In genomic region chr6:100482698-100483097, GRCh38 we compare ENCODE assay signal across 1 cellular context.
TF ChIP-seq lines count a peak whose summit lies in the region.

No MANE protein-coding gene starts in this region.

TF ChIP-seq in HepG2, 621 proteins besides CTCF, POLR2A, EP300 and RAD21 (continued from another document and continues in another):
- peak; percentile 66; the same call in 1 of the 2 replicates for TF ChIP-seq ZNF503 (CRISPR knock-in tag; IDR thresholded peaks at IDR 0.05)
- TF ChIP-seq, protein P1, sequence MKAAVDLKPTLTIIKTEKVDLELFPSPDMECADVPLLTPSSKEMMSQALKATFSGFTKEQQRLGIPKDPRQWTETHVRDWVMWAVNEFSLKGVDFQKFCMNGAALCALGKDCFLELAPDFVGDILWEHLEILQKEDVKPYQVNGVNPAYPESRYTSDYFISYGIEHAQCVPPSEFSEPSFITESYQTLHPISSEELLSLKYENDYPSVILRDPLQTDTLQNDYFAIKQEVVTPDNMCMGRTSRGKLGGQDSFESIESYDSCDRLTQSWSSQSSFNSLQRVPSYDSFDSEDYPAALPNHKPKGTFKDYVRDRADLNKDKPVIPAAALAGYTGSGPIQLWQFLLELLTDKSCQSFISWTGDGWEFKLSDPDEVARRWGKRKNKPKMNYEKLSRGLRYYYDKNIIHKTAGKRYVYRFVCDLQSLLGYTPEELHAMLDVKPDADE (CRISPR knock-in tag; IDR thresholded peaks at IDR 0.05) = no peak
- TF ChIP-seq RFX3 (CRISPR knock-in tag; IDR thresholded peaks at IDR 0.05) = no peak
- TF ChIP-seq MYC (CRISPR knock-in tag; IDR thresholded peaks at IDR 0.05; ENCODE audit: borderline replicate concordance) = no peak
- no peak for TF ChIP-seq ZMAT3 (CRISPR knock-in tag; conservative IDR thresholded peaks at IDR 0.05)
- TF ChIP-seq ZSCAN22 (CRISPR knock-in tag; IDR thresholded peaks at IDR 0.05) = no peak
- peak; percentile 42; the same call in 1 of the 2 replicates for TF ChIP-seq FOXK1 (CRISPR knock-in tag; IDR thresholded peaks at IDR 0.05; ENCODE audit: borderline replicate concordance, low read depth)
- TF ChIP-seq, protein P2, sequence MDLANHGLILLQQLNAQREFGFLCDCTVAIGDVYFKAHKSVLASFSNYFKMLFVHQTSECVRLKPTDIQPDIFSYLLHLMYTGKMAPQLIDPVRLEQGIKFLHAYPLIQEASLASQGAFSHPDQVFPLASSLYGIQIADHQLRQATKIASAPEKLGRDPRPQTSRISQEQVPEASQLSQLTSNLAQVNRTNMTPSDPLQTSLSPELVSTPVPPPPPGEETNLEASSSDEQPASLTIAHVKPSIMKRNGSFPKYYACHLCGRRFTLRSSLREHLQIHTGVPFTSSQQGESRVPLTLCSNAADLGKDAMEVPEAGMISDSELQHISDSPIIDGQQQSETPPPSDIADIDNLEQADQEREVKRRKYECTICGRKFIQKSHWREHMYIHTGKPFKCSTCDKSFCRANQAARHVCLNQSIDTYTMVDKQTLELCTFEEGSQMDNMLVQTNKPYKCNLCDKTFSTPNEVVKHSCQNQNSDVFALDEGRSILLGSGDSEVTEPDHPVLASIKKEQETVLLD (CRISPR knock-in tag; IDR thresholded peaks at IDR 0.05; ENCODE audit: low read depth) = no peak
- no peak for TF ChIP-seq ZUFSP (CRISPR knock-in tag; IDR thresholded peaks at IDR 0.05; ENCODE audit: borderline replicate concordance)
- TF ChIP-seq WIZ (CRISPR knock-in tag; IDR thresholded peaks at IDR 0.05) = no peak
- TF ChIP-seq, protein P3, sequence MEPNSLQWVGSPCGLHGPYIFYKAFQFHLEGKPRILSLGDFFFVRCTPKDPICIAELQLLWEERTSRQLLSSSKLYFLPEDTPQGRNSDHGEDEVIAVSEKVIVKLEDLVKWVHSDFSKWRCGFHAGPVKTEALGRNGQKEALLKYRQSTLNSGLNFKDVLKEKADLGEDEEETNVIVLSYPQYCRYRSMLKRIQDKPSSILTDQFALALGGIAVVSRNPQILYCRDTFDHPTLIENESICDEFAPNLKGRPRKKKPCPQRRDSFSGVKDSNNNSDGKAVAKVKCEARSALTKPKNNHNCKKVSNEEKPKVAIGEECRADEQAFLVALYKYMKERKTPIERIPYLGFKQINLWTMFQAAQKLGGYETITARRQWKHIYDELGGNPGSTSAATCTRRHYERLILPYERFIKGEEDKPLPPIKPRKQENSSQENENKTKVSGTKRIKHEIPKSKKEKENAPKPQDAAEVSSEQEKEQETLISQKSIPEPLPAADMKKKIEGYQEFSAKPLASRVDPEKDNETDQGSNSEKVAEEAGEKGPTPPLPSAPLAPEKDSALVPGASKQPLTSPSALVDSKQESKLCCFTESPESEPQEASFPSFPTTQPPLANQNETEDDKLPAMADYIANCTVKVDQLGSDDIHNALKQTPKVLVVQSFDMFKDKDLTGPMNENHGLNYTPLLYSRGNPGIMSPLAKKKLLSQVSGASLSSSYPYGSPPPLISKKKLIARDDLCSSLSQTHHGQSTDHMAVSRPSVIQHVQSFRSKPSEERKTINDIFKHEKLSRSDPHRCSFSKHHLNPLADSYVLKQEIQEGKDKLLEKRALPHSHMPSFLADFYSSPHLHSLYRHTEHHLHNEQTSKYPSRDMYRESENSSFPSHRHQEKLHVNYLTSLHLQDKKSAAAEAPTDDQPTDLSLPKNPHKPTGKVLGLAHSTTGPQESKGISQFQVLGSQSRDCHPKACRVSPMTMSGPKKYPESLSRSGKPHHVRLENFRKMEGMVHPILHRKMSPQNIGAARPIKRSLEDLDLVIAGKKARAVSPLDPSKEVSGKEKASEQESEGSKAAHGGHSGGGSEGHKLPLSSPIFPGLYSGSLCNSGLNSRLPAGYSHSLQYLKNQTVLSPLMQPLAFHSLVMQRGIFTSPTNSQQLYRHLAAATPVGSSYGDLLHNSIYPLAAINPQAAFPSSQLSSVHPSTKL (CRISPR knock-in tag; IDR thresholded peaks at IDR 0.05) = peak; percentile 88
- TF ChIP-seq KDM4B (CRISPR knock-in tag; IDR thresholded peaks at IDR 0.05) = no peak
- no peak for TF ChIP-seq NR2F2 (IDR thresholded peaks at IDR 0.05; ENCODE audit: borderline replicate concordance, low read depth)
- TF ChIP-seq ZMYM4 (CRISPR knock-in tag; IDR thresholded peaks at IDR 0.05) = peak; percentile 73
- TF ChIP-seq GFI1 (CRISPR knock-in tag; IDR thresholded peaks at IDR 0.05; ENCODE audit: borderline replicate concordance) = peak; percentile 96
- TF ChIP-seq NCOR1 (IDR thresholded peaks at IDR 0.05; ENCODE audit: borderline replicate concordance, low read length) = no peak
- peak; percentile 80 for TF ChIP-seq BCL6 (CRISPR knock-in tag; IDR thresholded peaks at IDR 0.05)
- TF ChIP-seq ONECUT2 (CRISPR knock-in tag; IDR thresholded peaks at IDR 0.05) = no peak
- TF ChIP-seq HMG20B (CRISPR knock-in tag; conservative IDR thresholded peaks at IDR 0.05) = peak; percentile 91
- no peak for TF ChIP-seq ZNF124 (CRISPR knock-in tag; IDR thresholded peaks at IDR 0.05)
- TF ChIP-seq, protein P4, sequence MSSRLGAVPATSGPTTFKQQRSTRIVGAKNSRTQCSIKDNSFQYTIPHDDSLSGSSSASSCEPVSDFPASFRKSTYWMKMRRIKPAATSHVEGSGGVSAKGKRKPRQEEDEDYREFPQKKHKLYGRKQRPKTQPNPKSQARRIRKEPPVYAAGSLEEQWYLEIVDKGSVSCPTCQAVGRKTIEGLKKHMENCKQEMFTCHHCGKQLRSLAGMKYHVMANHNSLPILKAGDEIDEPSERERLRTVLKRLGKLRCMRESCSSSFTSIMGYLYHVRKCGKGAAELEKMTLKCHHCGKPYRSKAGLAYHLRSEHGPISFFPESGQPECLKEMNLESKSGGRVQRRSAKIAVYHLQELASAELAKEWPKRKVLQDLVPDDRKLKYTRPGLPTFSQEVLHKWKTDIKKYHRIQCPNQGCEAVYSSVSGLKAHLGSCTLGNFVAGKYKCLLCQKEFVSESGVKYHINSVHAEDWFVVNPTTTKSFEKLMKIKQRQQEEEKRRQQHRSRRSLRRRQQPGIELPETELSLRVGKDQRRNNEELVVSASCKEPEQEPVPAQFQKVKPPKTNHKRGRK (CRISPR knock-in tag; IDR thresholded peaks at IDR 0.05) = no peak
- no peak for TF ChIP-seq ZSCAN20 (CRISPR knock-in tag; IDR thresholded peaks at IDR 0.05; ENCODE audit: borderline replicate concordance)
- no peak for TF ChIP-seq ZNF256 (CRISPR knock-in tag; conservative IDR thresholded peaks at IDR 0.05)
- TF ChIP-seq SRSF4 (IDR thresholded peaks at IDR 0.05; ENCODE audit: low read depth, low read length, poor library complexity, severe bottlenecking) = no peak
- TF ChIP-seq MED1 (CRISPR knock-in tag; IDR thresholded peaks at IDR 0.05) = peak; percentile 31; the same call in 1 of the 2 replicates
- TF ChIP-seq, protein P5, sequence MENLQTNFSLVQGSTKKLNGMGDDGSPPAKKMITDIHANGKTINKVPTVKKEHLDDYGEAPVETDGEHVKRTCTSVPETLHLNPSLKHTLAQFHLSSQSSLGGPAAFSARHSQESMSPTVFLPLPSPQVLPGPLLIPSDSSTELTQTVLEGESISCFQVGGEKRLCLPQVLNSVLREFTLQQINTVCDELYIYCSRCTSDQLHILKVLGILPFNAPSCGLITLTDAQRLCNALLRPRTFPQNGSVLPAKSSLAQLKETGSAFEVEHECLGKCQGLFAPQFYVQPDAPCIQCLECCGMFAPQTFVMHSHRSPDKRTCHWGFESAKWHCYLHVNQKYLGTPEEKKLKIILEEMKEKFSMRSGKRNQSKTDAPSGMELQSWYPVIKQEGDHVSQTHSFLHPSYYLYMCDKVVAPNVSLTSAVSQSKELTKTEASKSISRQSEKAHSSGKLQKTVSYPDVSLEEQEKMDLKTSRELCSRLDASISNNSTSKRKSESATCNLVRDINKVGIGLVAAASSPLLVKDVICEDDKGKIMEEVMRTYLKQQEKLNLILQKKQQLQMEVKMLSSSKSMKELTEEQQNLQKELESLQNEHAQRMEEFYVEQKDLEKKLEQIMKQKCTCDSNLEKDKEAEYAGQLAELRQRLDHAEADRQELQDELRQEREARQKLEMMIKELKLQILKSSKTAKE (CRISPR knock-in tag; IDR thresholded peaks at IDR 0.05; ENCODE audit: borderline replicate concordance) = peak; percentile 54; the same call in 1 of the 2 replicates
- peak; percentile 75 for TF ChIP-seq ZNF317 (CRISPR knock-in tag; IDR thresholded peaks at IDR 0.05)
- TF ChIP-seq, protein P6, sequence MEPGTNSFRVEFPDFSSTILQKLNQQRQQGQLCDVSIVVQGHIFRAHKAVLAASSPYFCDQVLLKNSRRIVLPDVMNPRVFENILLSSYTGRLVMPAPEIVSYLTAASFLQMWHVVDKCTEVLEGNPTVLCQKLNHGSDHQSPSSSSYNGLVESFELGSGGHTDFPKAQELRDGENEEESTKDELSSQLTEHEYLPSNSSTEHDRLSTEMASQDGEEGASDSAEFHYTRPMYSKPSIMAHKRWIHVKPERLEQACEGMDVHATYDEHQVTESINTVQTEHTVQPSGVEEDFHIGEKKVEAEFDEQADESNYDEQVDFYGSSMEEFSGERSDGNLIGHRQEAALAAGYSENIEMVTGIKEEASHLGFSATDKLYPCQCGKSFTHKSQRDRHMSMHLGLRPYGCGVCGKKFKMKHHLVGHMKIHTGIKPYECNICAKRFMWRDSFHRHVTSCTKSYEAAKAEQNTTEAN (CRISPR knock-in tag; conservative IDR thresholded peaks at IDR 0.05) = no peak
- no peak for TF ChIP-seq CBX1 (IDR thresholded peaks at IDR 0.05; ENCODE audit: low read depth)
- TF ChIP-seq HHEX (CRISPR knock-in tag; IDR thresholded peaks at IDR 0.05) = peak; percentile 36; the same call in 1 of the 2 replicates
- no peak for TF ChIP-seq NCOA1 (CRISPR knock-in tag; IDR thresholded peaks at IDR 0.05)
- TF ChIP-seq ZNF484 (CRISPR knock-in tag; IDR thresholded peaks at IDR 0.05; ENCODE audit: borderline replicate concordance, low read depth) = no peak
- no peak for TF ChIP-seq ZNF224 (CRISPR knock-in tag; IDR thresholded peaks at IDR 0.05)
- no peak for TF ChIP-seq KAT8 (CRISPR knock-in tag; IDR thresholded peaks at IDR 0.05)
- no peak for TF ChIP-seq CC2D1A (CRISPR knock-in tag; IDR thresholded peaks at IDR 0.05)
- no peak for TF ChIP-seq GTF3A (CRISPR knock-in tag; conservative IDR thresholded peaks at IDR 0.05)
- peak; percentile 21; the same call in 1 of the 2 replicates for TF ChIP-seq FOSL2 (CRISPR knock-in tag; IDR thresholded peaks at IDR 0.05)
- TF ChIP-seq ZNF138 (CRISPR knock-in tag; IDR thresholded peaks at IDR 0.05; ENCODE audit: low read depth) = no peak
- TF ChIP-seq ZNF367 (CRISPR knock-in tag; IDR thresholded peaks at IDR 0.05; ENCODE audit: borderline replicate concordance) = no peak
- no peak for TF ChIP-seq SP2 (CRISPR knock-in tag; IDR thresholded peaks at IDR 0.05)
- 0 out of 2 replicates have a peak, but pooled peaks have one; percentile 29 for TF ChIP-seq FOXO1 (CRISPR knock-in tag; IDR thresholded peaks at IDR 0.05)
- no peak for TF ChIP-seq MED13 (CRISPR knock-in tag; IDR thresholded peaks at IDR 0.05)
- TF ChIP-seq ELF4 (CRISPR knock-in tag; IDR thresholded peaks at IDR 0.05; ENCODE audit: borderline replicate concordance) = no peak
- no peak for TF ChIP-seq MAZ (IDR thresholded peaks at IDR 0.05; ENCODE audit: borderline replicate concordance, low read depth, low read length)
- no peak for TF ChIP-seq MAZ (CRISPR knock-in tag; IDR thresholded peaks at IDR 0.05; ENCODE audit: low read depth)
- TF ChIP-seq SAP130 (CRISPR knock-in tag; IDR thresholded peaks at IDR 0.05; ENCODE audit: low read depth) = peak; percentile 21; the same call in 1 of the 2 replicates
- TF ChIP-seq TAF1 (CRISPR knock-in tag; IDR thresholded peaks at IDR 0.05) = no peak
- no peak for TF ChIP-seq SP1 (IDR thresholded peaks at IDR 0.05)
- no peak for TF ChIP-seq SP1 (CRISPR knock-in tag; IDR thresholded peaks at IDR 0.05)
- no peak for TF ChIP-seq ZNF460 (CRISPR knock-in tag; IDR thresholded peaks at IDR 0.05; ENCODE audit: borderline replicate concordance)
- no peak for TF ChIP-seq ATF7-NPFF (CRISPR knock-in tag; IDR thresholded peaks at IDR 0.05; ENCODE audit: low read depth)
- no peak for TF ChIP-seq ZNF761 (CRISPR knock-in tag; conservative IDR thresholded peaks at IDR 0.05)
- no peak for TF ChIP-seq PHF8 (CRISPR knock-in tag; IDR thresholded peaks at IDR 0.05)
- TF ChIP-seq POGZ (CRISPR knock-in tag; IDR thresholded peaks at IDR 0.05) = peak; percentile 48; the same call in 1 of the 2 replicates
- TF ChIP-seq ZNF567 (CRISPR knock-in tag; IDR thresholded peaks at IDR 0.05; ENCODE audit: borderline replicate concordance) = no peak
- no peak for TF ChIP-seq CREB1 (IDR thresholded peaks at IDR 0.05)
- no peak for TF ChIP-seq CREB1 (CRISPR knock-in tag; IDR thresholded peaks at IDR 0.05)
- TF ChIP-seq RBAK (CRISPR knock-in tag; IDR thresholded peaks at IDR 0.05) = no peak
